ENCODE assay signal across 28 cellular contexts in the genomic region with DNA sequence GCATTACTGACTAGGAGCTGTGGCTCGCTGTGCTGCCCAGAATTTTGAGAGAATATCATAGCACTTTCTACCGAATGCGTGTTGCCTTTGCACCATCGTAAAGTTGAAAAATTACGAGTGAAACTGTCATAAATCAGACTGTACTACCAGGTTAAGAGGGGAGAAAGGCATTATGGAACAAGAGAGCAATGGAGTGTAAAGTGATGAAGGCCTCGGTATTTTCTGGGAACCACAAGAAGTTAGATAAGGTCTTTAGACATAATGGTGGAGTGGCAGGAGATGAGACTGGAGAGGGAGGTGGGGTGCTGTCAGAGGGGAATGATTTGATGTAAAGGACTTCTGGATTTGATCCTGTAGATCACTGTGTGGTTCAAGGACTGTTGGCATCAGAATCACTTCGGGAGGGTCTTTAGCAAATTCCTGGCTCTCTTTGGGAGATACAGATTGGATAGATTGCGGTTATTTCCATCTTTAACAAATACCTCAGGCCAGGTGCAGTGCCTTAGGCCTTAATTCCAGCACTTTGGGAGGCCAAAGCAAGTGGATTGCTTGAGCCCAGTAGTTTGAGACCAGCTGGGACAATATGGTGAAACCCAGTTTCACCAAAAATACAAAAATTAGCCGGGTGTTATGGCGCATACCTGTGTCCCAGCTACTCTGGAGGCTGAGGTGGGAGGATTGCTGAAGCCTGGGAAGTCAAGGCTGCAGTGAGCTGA. TPM values are rescaled to one million over a fixed set of nuclear protein-coding genes. Genes with fewer than 3 reads are reported as not detected.
"Had no signal": no experiment of that assay in that cellular context is flagged by ENCODE, and none has a peak within 500 bp of the region (broad histone marks: within the 10 kb centered on the region; RNA-seq: fewer than 3 reads in every experiment).

No MANE protein-coding gene starts in this region.

- H3K9me3 ChIP-seq: left lung, spleen, tibial artery had no signal

- H3K4me3 Mint-ChIP-seq: activated CD4-positive, alpha-beta T cell treated with anti-CD3 and anti-CD28 coated beads, Interleukin-2, amount 10 ng/mL, durations not matched to agents 24 days and 14 days; brain; mesothelial cell of epicardium; stimulated activated naive CD8-positive, alpha-beta T cell treated with anti-CD3 and anti-CD28 coated beads, Interleukin-15, amount 100 ng/mL, for 72 hours; T-helper 1 cell treated with Interleukin-12 subunit alpha and Interleukin-12 subunit beta and Interleukin-4 antibody, amounts not matched to agents 30 μg/mL and 1 μg/mL, for 36 hours had no signal

- DNase-seq: activated CD4-positive, alpha-beta T cell treated with anti-CD3 and anti-CD28 coated beads, Interleukin-2, amount 10 ng/mL, durations not matched to agents 24 days and 14 days; activated CD4-positive, CD25-positive, alpha-beta regulatory T cell; activated naive CD4-positive, alpha-beta T cell treated with Interleukin-2 at 50 U/mL for 16 hours; activated T-cell treated with anti-CD3 and anti-CD28 coated beads, Interleukin-2, amount 50 U/mL, for 1 hour; aorta; central memory CD4-positive, alpha-beta T cell; effector memory CD4-positive, alpha-beta T cell; foreskin melanocyte; hippocampal formation; kidney glomerular epithelial cell; left lung; naive thymus-derived CD8-positive, alpha-beta T cell; retina; spleen; stimulated activated CD4-positive, alpha-beta T cell treated with anti-CD3 and anti-CD28 coated beads, Interleukin-4, amount 100 ng/mL, for 1 hour; stimulated activated naive CD8-positive, alpha-beta T cell treated with anti-CD3 and anti-CD28 coated beads, Interleukin-15, amount 100 ng/mL, for 72 hours; T1000; tibial artery had no signal

- FAIRE-seq: colon, endothelial cell of umbilical vein had no signal

- H3K9me3 Mint-ChIP-seq: activated CD4-positive, alpha-beta T cell treated with anti-CD3 and anti-CD28 coated beads, Interleukin-2, amount 10 ng/mL, durations not matched to agents 24 days and 14 days; brain; mesothelial cell of epicardium; naive thymus-derived CD8-positive, alpha-beta T cell; stimulated activated naive CD8-positive, alpha-beta T cell treated with anti-CD3 and anti-CD28 coated beads, Interleukin-15, amount 100 ng/mL, for 72 hours; T-helper 1 cell treated with Interleukin-12 subunit alpha and Interleukin-12 subunit beta and Interleukin-4 antibody, amounts not matched to agents 30 μg/mL and 1 μg/mL, for 36 hours had no signal

- H3K27ac Mint-ChIP-seq: activated CD4-positive, alpha-beta T cell treated with anti-CD3 and anti-CD28 coated beads, Interleukin-2, amount 10 ng/mL, durations not matched to agents 24 days and 14 days; brain; mesothelial cell of epicardium; T-helper 1 cell treated with Interleukin-12 subunit alpha and Interleukin-12 subunit beta and Interleukin-4 antibody, amounts not matched to agents 30 μg/mL and 1 μg/mL, for 36 hours had no signal

- H3K27me3 ChIP-seq: left lung, spleen, tibial artery had no signal

- H3K27me3 Mint-ChIP-seq: activated CD4-positive, alpha-beta T cell treated with anti-CD3 and anti-CD28 coated beads, Interleukin-2, amount 10 ng/mL, durations not matched to agents 24 days and 14 days; naive thymus-derived CD8-positive, alpha-beta T cell; stimulated activated naive CD8-positive, alpha-beta T cell treated with anti-CD3 and anti-CD28 coated beads, Interleukin-15, amount 100 ng/mL, for 72 hours had no signal

- ATAC-seq: esophagus mucosa; left lung; naive thymus-derived CD8-positive, alpha-beta T cell; stimulated activated naive CD8-positive, alpha-beta T cell treated with anti-CD3 and anti-CD28 coated beads, Interleukin-15, amount 100 ng/mL, for 72 hours had no signal

- H3K27ac ChIP-seq: left lung, spleen, tibial artery had no signal

- H3K36me3 ChIP-seq: left lung, tibial artery had no signal

- H3K4me3 ChIP-seq: left lung, spleen, tibial artery had no signal

RNA-seq across cellular contexts. Expression of a gene that starts 4.9 kb away (rescaled TPM):
- total RNA-seq: posterior vena cava had no signal

RNA-seq across cellular contexts. Expression of a gene that starts 50.2 kb away (rescaled TPM):
- total RNA-seq: activated CD4-positive, alpha-beta T cell treated with anti-CD3 and anti-CD28 coated beads, Interleukin-2, amount 10 ng/mL, durations not matched to agents 24 days and 14 days; dermis microvascular lymphatic vessel endothelial cell; esophagus mucosa; lung microvascular endothelial cell; naive thymus-derived CD8-positive, alpha-beta T cell; posterior vena cava had no signal
- polyA plus RNA-seq: aorta; endothelial cell of umbilical vein; naive thymus-derived CD8-positive, alpha-beta T cell; urinary bladder had no signal
